In genomic region chr2:234357666-234358065, GRCh38 we compare ENCODE assay signal across 32 cellular contexts.
"Had no signal": no experiment of that assay in that cellular context is flagged by ENCODE, and none has a peak within 500 bp of the region (broad histone marks: within the 10 kb centered on the region; RNA-seq: fewer than 3 reads in every experiment).

No MANE protein-coding gene starts in this region.

- FAIRE-seq: endometrium, endothelial cell of umbilical vein had no signal

- H3K9me3 ChIP-seq: ascending aorta, colonic mucosa had no signal

- H3K36me3 ChIP-seq: ascending aorta, breast epithelium, cardiac muscle cell, colonic mucosa, esophagus squamous epithelium, gastroesophageal sphincter, heart right ventricle had no signal

- H3K4me3 Mint-ChIP-seq: activated CD4-positive, alpha-beta memory T cell treated with anti-CD3 and anti-CD28 coated beads for 36 hours; activated CD4-positive, alpha-beta T cell treated with anti-CD3 and anti-CD28 coated beads for 36 hours; activated CD4-positive, alpha-beta T cell treated with anti-CD3 and anti-CD28 coated beads, Interleukin-2, amount 10 ng/mL, durations not matched to agents 24 days and 14 days; activated CD8-positive, alpha-beta memory T cell treated with anti-CD3 and anti-CD28 coated beads, Interleukin-2, amount 10 ng/mL, durations not matched to agents 7 days and 5 days; activated CD8-positive, alpha-beta T cell treated with anti-CD3 and anti-CD28 coated beads, Interleukin-2, amount 10 ng/mL, durations not matched to agents 7 days and 5 days; activated naive CD4-positive, alpha-beta T cell treated with anti-CD3 and anti-CD28 coated beads for 36 hours; activated naive CD8-positive, alpha-beta T cell treated with anti-CD3 and anti-CD28 coated beads, Interleukin-2, amount 10 ng/mL, durations not matched to agents 7 days and 5 days; activated T-helper 1 cell treated with anti-CD3 and anti-CD28 coated beads, Interleukin-12 subunit alpha, Interleukin-12 subunit beta, Interleukin-2, Interleukin-4 antibody, amounts not matched to agents 30 ng/mL and 10 ng/mL and 1 ng/mL, durations not matched to agents 14 hours and 24 hours and 36 hours; brain had no signal

- H3K27ac Mint-ChIP-seq: activated CD4-positive, alpha-beta memory T cell treated with anti-CD3 and anti-CD28 coated beads for 36 hours; activated CD4-positive, alpha-beta T cell treated with anti-CD3 and anti-CD28 coated beads for 36 hours; activated CD4-positive, alpha-beta T cell treated with anti-CD3 and anti-CD28 coated beads, Interleukin-2, amount 10 ng/mL, durations not matched to agents 24 days and 14 days; activated CD8-positive, alpha-beta memory T cell treated with anti-CD3 and anti-CD28 coated beads, Interleukin-2, amount 10 ng/mL, durations not matched to agents 7 days and 5 days; activated CD8-positive, alpha-beta T cell treated with anti-CD3 and anti-CD28 coated beads, Interleukin-2, amount 10 ng/mL, durations not matched to agents 7 days and 5 days; activated naive CD4-positive, alpha-beta T cell treated with anti-CD3 and anti-CD28 coated beads for 36 hours; activated naive CD4-positive, alpha-beta T cell treated with anti-CD3 and anti-CD28 coated beads, Interleukin-2, amount 50 U/mL, for 72 hours; activated naive CD8-positive, alpha-beta T cell treated with anti-CD3 and anti-CD28 coated beads, Interleukin-2, amount 10 ng/mL, durations not matched to agents 7 days and 5 days; activated T-helper 1 cell treated with anti-CD3 and anti-CD28 coated beads, Interleukin-12 subunit alpha, Interleukin-12 subunit beta, Interleukin-2, Interleukin-4 antibody, amounts not matched to agents 30 ng/mL and 10 ng/mL and 1 ng/mL, durations not matched to agents 14 hours and 24 hours and 36 hours; activated T-helper 2 cell treated with anti-CD3 and anti-CD28 coated beads, Interferon-gamma antibody, Interleukin-2, Interleukin-4, amounts not matched to agents 10 μg/mL and 5 μg/mL and 100 μg/mL, durations not matched to agents 14 hours and 24 hours and 36 hours; brain had no signal

- H3K4me1 ChIP-seq: ascending aorta, breast epithelium, colonic mucosa, gastroesophageal sphincter, heart right ventricle had no signal

- H3K27ac ChIP-seq: ascending aorta, breast epithelium, cardiac muscle cell, colonic mucosa, epithelial cell of prostate, esophagus squamous epithelium, gastroesophageal sphincter, heart right ventricle had no signal

- DNase-seq: activated CD4-positive, alpha-beta memory T cell treated with anti-CD3 and anti-CD28 coated beads for 36 hours; activated CD4-positive, alpha-beta T cell treated with anti-CD3 and anti-CD28 coated beads for 36 hours; activated CD4-positive, alpha-beta T cell treated with anti-CD3 and anti-CD28 coated beads, Interleukin-2, amount 10 ng/mL, durations not matched to agents 24 days and 14 days; activated CD4-positive, CD25-positive, alpha-beta regulatory T cell; activated CD4-positive, CD25-positive, alpha-beta regulatory T cell treated with anti-CD3 and anti-CD28 coated beads, Interleukin-2, amount 50 U/mL, for 72 hours; activated CD8-positive, alpha-beta memory T cell treated with anti-CD3 and anti-CD28 coated beads, Interleukin-2, amount 10 ng/mL, durations not matched to agents 7 days and 5 days; activated CD8-positive, alpha-beta memory T cell treated with anti-CD3 and anti-CD28 coated beads, Interleukin-2, amount 50 U/mL, for 4 hours; activated CD8-positive, alpha-beta T cell treated with anti-CD3 and anti-CD28 coated beads, Interleukin-2, amount 10 ng/mL, durations not matched to agents 7 days and 5 days; activated effector memory CD4-positive, alpha-beta T cell treated with anti-CD3 and anti-CD28 coated beads, Interleukin-2, amount 50 U/mL, for 16 hours; activated naive CD4-positive, alpha-beta T cell treated with anti-CD3 and anti-CD28 coated beads for 36 hours; activated naive CD8-positive, alpha-beta T cell treated with anti-CD3 and anti-CD28 coated beads, Interleukin-2, amount 10 ng/mL, durations not matched to agents 7 days and 5 days; activated T-cell treated with anti-CD3 and anti-CD28 coated beads, Interleukin-2, amount 50 U/mL, for 1 hour; activated T-cell treated with anti-CD3 and anti-CD28 coated beads, Interleukin-2, amount 50 U/mL, for 48 hours; central memory CD4-positive, alpha-beta T cell; cerebellar nuclear complex; colonic mucosa; effector CD8-positive, alpha-beta T cell; esophagus squamous epithelium; foreskin melanocyte; heart right ventricle; T-helper 2 cell had no signal

- H3K4me3 ChIP-seq: ascending aorta, breast epithelium, cardiac muscle cell, colonic mucosa, esophagus squamous epithelium, gastroesophageal sphincter, heart right ventricle had no signal

- ATAC-seq: activated CD4-positive, alpha-beta T cell treated with anti-CD3 and anti-CD28 coated beads for 36 hours; activated CD8-positive, alpha-beta memory T cell treated with anti-CD3 and anti-CD28 coated beads, Interleukin-2, amount 10 ng/mL, durations not matched to agents 7 days and 5 days; activated CD8-positive, alpha-beta T cell treated with anti-CD3 and anti-CD28 coated beads, Interleukin-2, amount 10 ng/mL, durations not matched to agents 7 days and 5 days; activated naive CD4-positive, alpha-beta T cell treated with anti-CD3 and anti-CD28 coated beads, Interleukin-2, amount 50 U/mL, for 72 hours; gastroesophageal sphincter; heart right ventricle had no signal

- H3K27me3 Mint-ChIP-seq: activated CD4-positive, alpha-beta memory T cell treated with anti-CD3 and anti-CD28 coated beads for 36 hours; activated CD4-positive, alpha-beta T cell treated with anti-CD3 and anti-CD28 coated beads for 36 hours; activated CD4-positive, alpha-beta T cell treated with anti-CD3 and anti-CD28 coated beads, Interleukin-2, amount 10 ng/mL, durations not matched to agents 24 days and 14 days; activated CD8-positive, alpha-beta memory T cell treated with anti-CD3 and anti-CD28 coated beads, Interleukin-2, amount 10 ng/mL, durations not matched to agents 7 days and 5 days; activated naive CD8-positive, alpha-beta T cell treated with anti-CD3 and anti-CD28 coated beads, Interleukin-2, amount 10 ng/mL, durations not matched to agents 7 days and 5 days had no signal

- H3K36me3 Mint-ChIP-seq: activated CD4-positive, alpha-beta memory T cell treated with anti-CD3 and anti-CD28 coated beads for 36 hours had no signal

- H3K27me3 ChIP-seq: ascending aorta, breast epithelium, cardiac muscle cell, colonic mucosa, esophagus squamous epithelium had no signal
